Comparison of ENCODE assay signal across 21 cellular contexts in genomic region chr3:10345911-10346310, GRCh38. TPM values are rescaled to one million over a fixed set of nuclear protein-coding genes. Genes with fewer than 3 reads are reported as not detected.
A peak's percentile ranks its signal among the peaks of the same experiment; 100 is the strongest.
DNase-seq lines count a peak whose midpoint lies in the region; ATAC-seq, FAIRE-seq and TF ChIP-seq lines count a peak whose summit lies in the region.
"Had no signal": no experiment of that assay in that cellular context is flagged by ENCODE, and none has a peak within 500 bp of the region (broad histone marks: within the 10 kb centered on the region; RNA-seq: fewer than 3 reads in every experiment).

No MANE protein-coding gene starts in this region.

- no peak overlapping the region for H3K14ac ChIP-seq in mesenchymal stem cell (ENCODE audit: low read length in 2 of 2)

- no peak overlapping the region for H4K91ac ChIP-seq in mesenchymal stem cell (ENCODE audit: low read length)

- H2BK120ac ChIP-seq in mesenchymal stem cell (ENCODE audit: low read depth, low read length) = no peak overlapping the region

- H2AFZ ChIP-seq in mesenchymal stem cell (ENCODE audit: low read depth, low read length) = no peak overlapping the region
- H2AFZ ChIP-seq: GM23338 had no signal

- no peak for DNase-seq in WERI-Rb-1
- no peak for DNase-seq in mesenchymal stem cell
- no peak for DNase-seq in urothelium cell line (ENCODE audit: low spot score)
- DNase-seq in H54 (ENCODE audit: insufficient read length, low spot score) = no peak
- no peak for DNase-seq in sciatic nerve (ENCODE audit: low spot score)
- no peak for DNase-seq in A172 (ENCODE audit: low spot score)
- DNase-seq: Caco-2; CD4-positive, CD25-positive, alpha-beta regulatory T cell; GDM1; H7; HFFc6; KBM-7 had no signal

- intact Hi-C loops in sciatic nerve (cut with DNase I) = no loop called here

- H4K20me1 ChIP-seq in BLaER1 = no peaks in the 10 kb centered on the region

- peak overlapping the region; percentile 37 for H2BK15ac ChIP-seq in mesenchymal stem cell (ENCODE audit: low read depth, poor library complexity, severe bottlenecking)

- no peak for ATAC-seq in sciatic nerve
- ATAC-seq: GM23338, HCT116 had no signal

- no peak overlapping the region for H3K4me3 ChIP-seq in BLaER1
- no peak overlapping the region for H3K4me3 ChIP-seq in WERI-Rb-1 (ENCODE audit: low read depth, low read length)
- H3K4me3 ChIP-seq in mesenchymal stem cell (ENCODE audit: insufficient read depth in 1 of 2, low read depth in 1 of 2, low read length in 2 of 2) = no peak overlapping the region
- H3K4me3 ChIP-seq: GM23338 had no signal

- TF ChIP-seq CTCF in WERI-Rb-1 (IDR thresholded peaks at IDR 0.05; ENCODE audit: low read depth, low read length) = no peak

- peaks cover 100% of the 10 kb centered on the region for H3K4me1 ChIP-seq in BLaER1
- peaks cover 2% of the 10 kb centered on the region for H3K4me1 ChIP-seq in mesenchymal stem cell (ENCODE audit: control insufficient read depth, insufficient read depth, low read depth, low read length)
- H3K4me1 ChIP-seq: Caco-2 had no signal

- no peak overlapping the region for H4K8ac ChIP-seq in mesenchymal stem cell (ENCODE audit: low read length)

- H3K23ac ChIP-seq in mesenchymal stem cell (ENCODE audit: low read length in 2 of 2) = no peak overlapping the region

- H3K27me3 ChIP-seq in BLaER1 = no peaks in the 10 kb centered on the region
- no peaks in the 10 kb centered on the region for H3K27me3 ChIP-seq in WERI-Rb-1 (ENCODE audit: insufficient read depth, low read depth, severe bottlenecking)
- H3K27me3 ChIP-seq in mesenchymal stem cell (ENCODE audit: control insufficient read depth in 1 of 2, insufficient read depth in 1 of 2, low read length in 2 of 2) = peaks cover 0 to 30% of the 10 kb centered on the region in 2 experiments

- H3K36me3 ChIP-seq in BLaER1 = peaks cover 40% of the 10 kb centered on the region
- no peaks in the 10 kb centered on the region for H3K36me3 ChIP-seq in WERI-Rb-1
- no peaks in the 10 kb centered on the region for H3K36me3 ChIP-seq in mesenchymal stem cell (ENCODE audit: control insufficient read depth in 1 of 2, insufficient read depth in 2 of 2, low read depth in 1 of 2, low read length in 2 of 2)

- peak overlapping the region; percentile 89 for H3K4me2 ChIP-seq in BLaER1
- no peak overlapping the region for H3K4me2 ChIP-seq in mesenchymal stem cell (ENCODE audit: low read length, poor library complexity, severe bottlenecking)
- H3K4me2 ChIP-seq: GM23338 had no signal

- H2BK5ac ChIP-seq in mesenchymal stem cell (ENCODE audit: low read depth, low read length, poor library complexity, severe bottlenecking) = no peak overlapping the region

- H3K4ac ChIP-seq in mesenchymal stem cell (ENCODE audit: low read depth in 1 of 2, low read length in 2 of 2) = no peak overlapping the region

- FAIRE-seq in urothelium cell line (lab: Jason Lieb, UNC) (peak; percentile 55), H54 (lab: Jason Lieb, UNC) (no peak)
- FAIRE-seq: D721Med, GM12892, GM18507, HTR-8/SVneo had no signal

- no peak overlapping the region for H2BK12ac ChIP-seq in mesenchymal stem cell (ENCODE audit: low read length in 2 of 2)

- H3K9ac ChIP-seq in BLaER1 (peak overlapping the region; percentile 73; the same call in 1 of the 2 replicates), mesenchymal stem cell (ENCODE audit: low read length) (no peak overlapping the region)

- no peak for TF ChIP-seq POLR2A in H54 (IDR thresholded peaks at IDR 0.05; ENCODE audit: low read depth, low read length)

- no peak overlapping the region for H2AK5ac ChIP-seq in mesenchymal stem cell (ENCODE audit: low read length, severe bottlenecking)

- H3K79me1 ChIP-seq in mesenchymal stem cell (replicated peaks; ENCODE audit: low read length, poor library complexity, severe bottlenecking) = no peaks in the 10 kb centered on the region

- 91% methylated on average over 15 of the region's 15 CpGs for whole genome bisulfite sequencing in mesenchymal stem cell

- H3K27ac ChIP-seq in BLaER1 (peak overlapping the region; percentile 87), WERI-Rb-1 (peak overlapping the region; percentile 16; the same call in 1 of the 2 replicates), mesenchymal stem cell (ENCODE audit: low read length, poor library complexity, severe bottlenecking) (no peak overlapping the region)
- H3K27ac ChIP-seq: 22Rv1 had no signal

- H3K9me3 ChIP-seq in BLaER1 (no peaks in the 10 kb centered on the region), WERI-Rb-1 (ENCODE audit: severe bottlenecking) (no peaks in the 10 kb centered on the region), mesenchymal stem cell (ENCODE audit: control insufficient read depth, low read length) (no peaks in the 10 kb centered on the region)
- H3K9me3 ChIP-seq: Caco-2 had no signal

- no peak overlapping the region for H3K18ac ChIP-seq in mesenchymal stem cell (ENCODE audit: low read depth in 1 of 2, low read length in 2 of 2)

RNA-seq across cellular contexts. Expression of gene SEC13, which starts 25.0 kb away (rescaled TPM):
- polyA plus RNA-seq in mesenchymal stem cell (2013, experiment 1 of 2) = 246 TPM
- 245 TPM for polyA plus RNA-seq in mesenchymal stem cell (2013, experiment 2 of 2)
- 65.4 TPM for total RNA-seq in sciatic nerve
- 234 and 245 TPM in 2 replicates for total RNA-seq in A172 (2014; rRNA removed; shearing (Covaris generic))

RNA-seq across cellular contexts. Expression of gene GHRL, which starts 53.2 kb away (rescaled TPM):
- polyA plus RNA-seq in mesenchymal stem cell (2013, experiment 1 of 2) = not detected
- not detected for polyA plus RNA-seq in mesenchymal stem cell (2013, experiment 2 of 2)
- total RNA-seq in sciatic nerve = 2.1 TPM
- not detected in 2 replicates for total RNA-seq in A172 (2014; rRNA removed; shearing (Covaris generic))
- total RNA-seq: Caco-2, GM23338, H7 had no signal
- polyA plus RNA-seq: AG04450 had no signal
